ENCODE assay signal across 10 cellular contexts in the genomic region with DNA sequence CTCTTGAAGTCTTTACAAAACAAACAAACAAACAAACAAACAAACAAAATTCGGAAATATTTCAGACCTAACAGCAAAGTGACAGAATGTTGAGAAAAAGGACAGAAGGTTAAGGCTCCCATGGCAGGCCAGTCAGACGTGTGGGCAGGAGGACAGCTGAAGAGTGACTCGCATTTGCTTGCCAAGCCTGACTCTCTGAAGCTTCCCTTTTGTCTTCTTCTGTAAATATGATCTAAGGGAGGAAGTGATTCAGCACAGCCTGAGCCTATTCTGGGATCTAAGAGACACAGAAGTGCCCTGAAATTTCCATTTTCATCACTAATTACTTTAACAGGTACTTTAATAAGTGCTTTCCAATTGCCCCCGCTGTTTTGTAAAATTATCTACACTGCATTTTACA.
DNase-seq lines count a peak whose midpoint lies in the region; ATAC-seq, FAIRE-seq and TF ChIP-seq lines count a peak whose summit lies in the region.
"Had no signal": no experiment of that assay in that cellular context is flagged by ENCODE, and none has a peak within 500 bp of the region (broad histone marks: within the 10 kb centered on the region; RNA-seq: fewer than 3 reads in every experiment).

No MANE protein-coding gene starts in this region.

- H3K9me3 ChIP-seq in HUES48 (ENCODE audit: control insufficient read depth, insufficient read depth, low read length), result peaks cover 4% of the 10 kb centered on the region; the same call in 1 of the 2 replicates
- H3K9me3 ChIP-seq in SJSA1 (replicated peaks), result no peaks in the 10 kb centered on the region
- H3K9me3 ChIP-seq in H9 (ENCODE audit: control insufficient read depth, low read depth, low read length), result no peaks in the 10 kb centered on the region
- no peaks in the 10 kb centered on the region; the same call in 1 of the 2 replicates for H3K9me3 ChIP-seq in Caco-2
- H3K9me3 ChIP-seq in kidney (ENCODE audit: control insufficient read depth in 1 of 2, low read length in 2 of 2), result no peaks in the 10 kb centered on the region

- TF ChIP-seq CTCF in AG09319 (IDR thresholded peaks at IDR 0.05; ENCODE audit: low read depth, low read length) (no peak), H9 (conservative IDR thresholded peaks at IDR 0.05) (no peak), Caco-2 (IDR thresholded peaks at IDR 0.05; ENCODE audit: insufficient read depth in 1 of 2, low read depth in 1 of 2, low read length in 1 of 2, severe bottlenecking in 1 of 2, unreplicated experiment in 1 of 2) (no peak), kidney (IDR thresholded peaks at IDR 0.05; ENCODE audit: borderline replicate concordance, extremely low read depth, insufficient read depth) (no peak)

- H3K36me3 ChIP-seq in HUES48 (ENCODE audit: control insufficient read depth, insufficient read depth, low read length) (no peaks in the 10 kb centered on the region), SJSA1 (no peaks in the 10 kb centered on the region), Caco-2 (ENCODE audit: control insufficient read depth, insufficient read depth, low read length) (no peaks in the 10 kb centered on the region), kidney (ENCODE audit: control insufficient read depth in 1 of 2, insufficient read depth in 2 of 2, low read length in 2 of 2) (no peaks in the 10 kb centered on the region)

- no peak overlapping the region for H2BK120ac ChIP-seq in H9 (ENCODE audit: low read depth, low read length, poor library complexity, severe bottlenecking)

- H3K9ac ChIP-seq in HUES48 (ENCODE audit: low read depth, low read length) (no peak overlapping the region), H9 (ENCODE audit: extremely low read depth, insufficient read length, low read length) (no peak overlapping the region), kidney (ENCODE audit: low read length in 2 of 2) (no peak overlapping the region)

- H2BK5ac ChIP-seq in H9 (ENCODE audit: insufficient read length, low read length), result no peak overlapping the region

- no CpG with 5 or more reads among the region's 4 CpGs for whole genome bisulfite sequencing in H9 (ENCODE audit: extremely low coverage, insufficient read length, low lambda C conversion rate)

- 0 out of 2 replicates have a peak, but pooled peaks cover 4% of the 10 kb centered on the region for H3K4me1 ChIP-seq in HUES48 (ENCODE audit: control insufficient read depth, insufficient read depth, low read length)
- peaks cover 14% of the 10 kb centered on the region for H3K4me1 ChIP-seq in SJSA1 (replicated peaks)
- H3K4me1 ChIP-seq in H9 (ENCODE audit: insufficient read depth, low read length), result no peaks in the 10 kb centered on the region
- no peaks in the 10 kb centered on the region for H3K4me1 ChIP-seq in Caco-2
- no peaks in the 10 kb centered on the region for H3K4me1 ChIP-seq in kidney (ENCODE audit: control insufficient read depth in 1 of 2, insufficient read depth in 1 of 2, low read depth in 1 of 2, low read length in 2 of 2)

- H4K5ac ChIP-seq in H9 (ENCODE audit: insufficient read length, low read depth, low read length), result no peak overlapping the region

- intact Hi-C loops in left ventricle myocardium superior (cut with micrococcal nuclease), result no loop called here
- intact Hi-C loops in Caco-2 (cut with micrococcal nuclease; ENCODE audit: unreplicated experiment), result no loop called here
- intact Hi-C loops in kidney (cut with DNase I), result no loop called here

- H3K4me1 Mint-ChIP-seq in H9 (peaks cover 3 to 12% of the 10 kb centered on the region in 2 experiments), Caco-2 (ENCODE audit: low read depth, unreplicated experiment) (no peaks in the 10 kb centered on the region)

- CTCF ChIA-PET in Caco-2 (lab: Charles Lee), result no interaction called here

- DNase-seq in AG09319 (ENCODE audit: extremely low read depth, low read depth) (peak; percentile 3), SJSA1 (ENCODE audit: low read depth in 1 of 2, low spot score in 2 of 2) (peak; percentile 61 to 72), left ventricle myocardium superior (no peak), H9 (no peak), Caco-2 (no peak), kidney (no peak)
- DNase-seq: activated naive CD4-positive, alpha-beta T cell treated with Interleukin-2 at 50 U/mL for 16 hours; NK-92 treated with Interleukin-12 subunit alpha and Interleukin-12 subunit beta, amount 100 ng/mL, for 24 hours had no signal

- no peaks in the 10 kb centered on the region for H4K20me1 ChIP-seq in H9 (ENCODE audit: control insufficient read depth, insufficient read depth, insufficient read length)

- no peak overlapping the region for H2BK15ac ChIP-seq in H9 (ENCODE audit: low read depth, low read length)

- no peak overlapping the region for H2BK20ac ChIP-seq in H9 (ENCODE audit: low read depth, low read length, poor library complexity, severe bottlenecking)

- H3K27ac ChIP-seq in HUES48 (ENCODE audit: low read depth, low read length) (peak overlapping the region; percentile 67), SJSA1 (peak overlapping the region; percentile 20), H9 (ENCODE audit: insufficient read length, low read depth, low read length) (no peak overlapping the region), kidney (ENCODE audit: low read depth in 2 of 2, low read length in 2 of 2) (no peak overlapping the region)

- H2AFZ ChIP-seq in H9 (ENCODE audit: low read length), result no peak overlapping the region

- H4K8ac ChIP-seq in H9 (replicated peaks; ENCODE audit: insufficient read length, low read depth, low read length), result no peak overlapping the region

- H3K27ac Mint-ChIP-seq in H9 (peak overlapping the region in 1 of 3 experiments; percentile 21; a peak in 1 of 7 replicates), Caco-2 (ENCODE audit: unreplicated experiment) (no peak overlapping the region)

- H3K4me3 ChIP-seq in HUES48 (ENCODE audit: low read depth, low read length) (no peak overlapping the region), SJSA1 (no peak overlapping the region), Caco-2 (ENCODE audit: low read depth, low read length) (no peak overlapping the region), kidney (ENCODE audit: low read length in 2 of 2) (no peak overlapping the region)

- H3K4me2 ChIP-seq in H9 (ENCODE audit: insufficient read depth, insufficient read length, low read length), result no peak overlapping the region

- H3T11ph ChIP-seq in H9 (ENCODE audit: low read length), result no peak overlapping the region

- H3K27me3 Mint-ChIP-seq in H9 (ENCODE audit: low read depth) (no peaks in the 10 kb centered on the region), Caco-2 (ENCODE audit: insufficient read depth, unreplicated experiment) (no peaks in the 10 kb centered on the region)

- no peak for FAIRE-seq in kidney (lab: Jason Lieb, UNC)

- no peak overlapping the region for H3K14ac ChIP-seq in H9 (ENCODE audit: insufficient read depth, low read length)

- no peak overlapping the region for H3K23ac ChIP-seq in H9 (ENCODE audit: insufficient read length, low read depth, low read length)

- H4K91ac ChIP-seq in H9 (ENCODE audit: insufficient read length, low read depth, low read length), result no peak overlapping the region

- no peaks in the 10 kb centered on the region for H3K23me2 ChIP-seq in H9 (ENCODE audit: insufficient read length, low read depth, low read length, poor library complexity, severe bottlenecking)

- H2BK12ac ChIP-seq in H9 (ENCODE audit: insufficient read length, low read depth, low read length), result no peak overlapping the region

- no peak overlapping the region for H3K56ac ChIP-seq in H9 (ENCODE audit: insufficient read length, low read depth, low read length)

- H3K9me3 Mint-ChIP-seq in H9 (peaks cover 23 to 31% of the 10 kb centered on the region in 2 experiments), Caco-2 (ENCODE audit: unreplicated experiment) (peaks cover 36% of the 10 kb centered on the region)

- no peak overlapping the region for H3K4ac ChIP-seq in H9 (ENCODE audit: low read depth, low read length)

- no peaks in the 10 kb centered on the region for H3K79me1 ChIP-seq in H9 (ENCODE audit: insufficient read depth, low read depth, low read length, poor library complexity, severe bottlenecking)

- H3K4me3 Mint-ChIP-seq in H9 (no peak overlapping the region), Caco-2 (ENCODE audit: unreplicated experiment) (no peak overlapping the region)

- peak; percentile 64 for ATAC-seq in left ventricle myocardium superior
- ATAC-seq in GM18517 (IDR thresholded peaks at IDR 0.05; ENCODE audit: unreplicated experiment), result no peak

- no TSS peak for BruUV-seq in Caco-2 (replicated peaks; lab: Mats Ljungman, UMichigan)

- no peaks in the 10 kb centered on the region for H3K79me2 ChIP-seq in H9 (ENCODE audit: insufficient read depth, low read length)

- H3K27me3 ChIP-seq in HUES48 (ENCODE audit: control insufficient read depth, insufficient read depth, low read length), result no peaks in the 10 kb centered on the region
- no peaks in the 10 kb centered on the region for H3K27me3 ChIP-seq in SJSA1 (replicated peaks)
- no peaks in the 10 kb centered on the region for H3K27me3 ChIP-seq in H9 (ENCODE audit: insufficient read depth, low read length)
- H3K27me3 ChIP-seq in Caco-2 (replicated peaks; ENCODE audit: control insufficient read depth, insufficient read depth, low read length), result no peaks in the 10 kb centered on the region

- no peak overlapping the region for H2AK5ac ChIP-seq in H9 (ENCODE audit: insufficient read length, low read length)

- H3K36me3 Mint-ChIP-seq in H9 (ENCODE audit: insufficient read depth in 1 of 3, low read depth in 3 of 3), result peaks cover 2 to 20% (median 16%) of the 10 kb centered on the region in 3 experiments; a peak in 5 of 7 replicates
- H3K36me3 Mint-ChIP-seq in Caco-2 (ENCODE audit: insufficient read depth, unreplicated experiment), result no peaks in the 10 kb centered on the region

- H3K18ac ChIP-seq in H9 (ENCODE audit: insufficient read length, low read depth, low read length), result no peak overlapping the region

- POLR2A ChIA-PET in Caco-2 (lab: Charles Lee), result no interaction called here

Comparison
In these comparisons a context has a peak if more than half of its experiments do, and no peak if none do; other contexts are left out.
1. DNase-seq: peak in AG09319 (single experiment) and SJSA1 (2 of 2); none in left ventricle myocardium superior (single experiment), H9 (single experiment), Caco-2 (0 of 2) and kidney (single experiment).
2. H3K27ac ChIP-seq: peak in HUES48 (single experiment) and SJSA1 (single experiment); none in H9 (single experiment) and kidney (0 of 2).